1 cellular context compared by ENCODE assay signal in the genomic region with DNA sequence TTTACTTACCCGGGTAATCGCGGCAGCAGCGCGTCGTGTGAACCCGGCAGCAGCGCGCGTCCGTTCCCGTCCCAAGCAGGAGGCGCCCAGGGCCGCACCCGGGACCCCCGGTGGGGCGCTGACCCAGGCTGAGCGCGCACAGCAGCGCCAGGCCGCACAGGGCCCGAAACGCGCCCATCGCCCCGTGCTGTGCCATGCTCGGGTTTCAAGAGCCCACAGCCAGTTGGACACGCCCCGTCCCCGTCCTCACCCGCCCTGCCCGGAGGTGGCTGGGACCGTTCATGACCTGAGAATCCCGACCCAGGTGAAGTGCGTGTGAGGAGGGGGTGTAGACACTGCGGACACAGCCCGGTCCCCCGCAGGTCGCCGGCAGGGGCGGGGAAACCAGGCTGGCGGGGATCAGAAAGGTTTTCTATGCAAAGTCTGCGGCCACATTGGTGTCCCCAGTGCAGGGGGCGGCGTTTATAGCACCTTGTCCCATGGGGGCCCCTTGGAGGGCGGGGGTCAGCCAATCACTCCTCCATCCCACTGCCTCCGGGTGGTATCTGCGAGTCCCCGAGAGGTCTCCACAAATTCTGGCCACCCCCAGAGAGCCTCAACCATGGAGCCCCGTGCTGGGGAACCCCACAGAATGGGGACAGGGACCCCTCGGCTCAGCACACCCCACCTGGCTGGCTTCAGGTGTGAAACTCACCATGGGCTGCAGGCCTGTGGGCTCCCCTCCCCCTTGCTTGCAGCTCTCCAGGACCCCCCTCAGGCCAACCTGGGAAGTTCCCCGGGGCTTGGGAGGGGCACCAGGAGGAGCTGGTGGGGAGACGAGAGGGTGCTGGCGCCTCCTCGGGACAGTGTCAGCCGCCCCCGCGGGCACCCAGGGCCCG.
TF ChIP-seq lines count a peak whose summit lies in the region.

Gene TNFRSF18, minus strand, starts transcription at position 217 of the 878 bp plus-strand sequence. Its CDS starts 21 bp downstream, at position 196.

TF ChIP-seq in SK-N-SH, 30 proteins besides CTCF, POLR2A, EP300 and RAD21 (continued from another document):
- TF ChIP-seq, protein P1, sequence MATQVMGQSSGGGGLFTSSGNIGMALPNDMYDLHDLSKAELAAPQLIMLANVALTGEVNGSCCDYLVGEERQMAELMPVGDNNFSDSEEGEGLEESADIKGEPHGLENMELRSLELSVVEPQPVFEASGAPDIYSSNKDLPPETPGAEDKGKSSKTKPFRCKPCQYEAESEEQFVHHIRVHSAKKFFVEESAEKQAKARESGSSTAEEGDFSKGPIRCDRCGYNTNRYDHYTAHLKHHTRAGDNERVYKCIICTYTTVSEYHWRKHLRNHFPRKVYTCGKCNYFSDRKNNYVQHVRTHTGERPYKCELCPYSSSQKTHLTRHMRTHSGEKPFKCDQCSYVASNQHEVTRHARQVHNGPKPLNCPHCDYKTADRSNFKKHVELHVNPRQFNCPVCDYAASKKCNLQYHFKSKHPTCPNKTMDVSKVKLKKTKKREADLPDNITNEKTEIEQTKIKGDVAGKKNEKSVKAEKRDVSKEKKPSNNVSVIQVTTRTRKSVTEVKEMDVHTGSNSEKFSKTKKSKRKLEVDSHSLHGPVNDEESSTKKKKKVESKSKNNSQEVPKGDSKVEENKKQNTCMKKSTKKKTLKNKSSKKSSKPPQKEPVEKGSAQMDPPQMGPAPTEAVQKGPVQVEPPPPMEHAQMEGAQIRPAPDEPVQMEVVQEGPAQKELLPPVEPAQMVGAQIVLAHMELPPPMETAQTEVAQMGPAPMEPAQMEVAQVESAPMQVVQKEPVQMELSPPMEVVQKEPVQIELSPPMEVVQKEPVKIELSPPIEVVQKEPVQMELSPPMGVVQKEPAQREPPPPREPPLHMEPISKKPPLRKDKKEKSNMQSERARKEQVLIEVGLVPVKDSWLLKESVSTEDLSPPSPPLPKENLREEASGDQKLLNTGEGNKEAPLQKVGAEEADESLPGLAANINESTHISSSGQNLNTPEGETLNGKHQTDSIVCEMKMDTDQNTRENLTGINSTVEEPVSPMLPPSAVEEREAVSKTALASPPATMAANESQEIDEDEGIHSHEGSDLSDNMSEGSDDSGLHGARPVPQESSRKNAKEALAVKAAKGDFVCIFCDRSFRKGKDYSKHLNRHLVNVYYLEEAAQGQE (IDR thresholded peaks at IDR 0.05; ENCODE audit: low read depth, low read length): no peak
- TF ChIP-seq SMC3 (IDR thresholded peaks at IDR 0.05; ENCODE audit: low read depth, low read length) (no peak), MXI1 (IDR thresholded peaks at IDR 0.05; ENCODE audit: low read depth, low read length) (no peak), SIN3A (IDR thresholded peaks at IDR 0.05; ENCODE audit: borderline replicate concordance, low read depth, low read length) (no peak), TEAD4 (IDR thresholded peaks at IDR 0.05; ENCODE audit: borderline replicate concordance, insufficient read depth) (no peak), NFIC (IDR thresholded peaks at IDR 0.05; ENCODE audit: borderline replicate concordance) (no peak)
